8 cellular contexts compared by ENCODE assay signal in genomic region chr11:118927554-118928107, GRCh38. TPM values are rescaled to one million over a fixed set of nuclear protein-coding genes. Genes with fewer than 3 reads are reported as not detected.
DNase-seq lines count a peak whose midpoint lies in the region; ATAC-seq and TF ChIP-seq lines count a peak whose summit lies in the region.

No MANE protein-coding gene starts in this region.

- 4% methylated on average over 7 of the region's 7 CpGs for WGBS in prostate gland

- no peaks in the 10 kb centered on the region for H3K9me3 Mint-ChIP-seq in CD8-positive, alpha-beta T cell

- no peak overlapping the region for H3K4me3 ChIP-seq in CD8-positive, alpha-beta T cell (ENCODE audit: low read depth, low read length)
- H3K4me3 ChIP-seq in Panc1 (ENCODE audit: low read depth in 2 of 2, low read length in 2 of 2) (peak overlapping the region; percentile 68 to 72), prostate gland (no peak overlapping the region)

- peaks cover 36% of the 10 kb centered on the region for H3K36me3 Mint-ChIP-seq in CD8-positive, alpha-beta T cell

- POLR2A ChIA-PET in CD8-positive, alpha-beta T cell (lab: Charles Lee), result interaction anchor here (1.3 to 6.0 kb wide), 7 partner anchors 12 to 138 kb away, joined by 3 to 201 read pairs (median 8); partner anchors contain the start of genes DDX6 and UPK2
- POLR2A ChIA-PET in Panc1 (lab: Charles Lee), result no interaction called here

- intact Hi-C loops in CD8-positive, alpha-beta T cell (cut with DNase I, micrococcal nuclease), result loop anchor here (1.0 to 5.0 kb wide), 8 partner anchors 13 to 620 kb away; partner anchors contain the start of genes DDX6 (in 2 of the 2), KMT2A (in 1 of the 2), RPS25 (in 1 of the 2) and TRAPPC4 (in 1 of the 2)
- intact Hi-C loops in Panc1 (cut with micrococcal nuclease; ENCODE audit: unreplicated experiment), result loop anchor here (1.0 kb wide), 1 partner anchor 20 kb away; no protein-coding TSS in a partner anchor
- intact Hi-C loops in prostate gland (cut with DNase I), result no loop called here

- peak overlapping the region; percentile 96 for H3K4me3 Mint-ChIP-seq in CD8-positive, alpha-beta T cell

- peaks cover 29% of the 10 kb centered on the region for H3K4me1 ChIP-seq in CD8-positive, alpha-beta T cell (ENCODE audit: insufficient read depth, low read length)
- H3K4me1 ChIP-seq in Panc1 (ENCODE audit: control insufficient read depth, insufficient read depth, low read length), result peaks cover 25% of the 10 kb centered on the region
- peaks cover 19% of the 10 kb centered on the region for H3K4me1 ChIP-seq in prostate gland (replicated peaks)

- no TSS peak for BruUV-seq in Panc1 (replicated peaks; lab: Mats Ljungman, UMichigan)

- DNase-seq in CD8-positive, alpha-beta T cell, result no peak
- no peak for DNase-seq in Panc1 (ENCODE audit: low read depth, low spot score)
- DNase-seq in epithelial cell of prostate (ENCODE audit: low read depth, low spot score), result no peak
- DNase-seq in prostate gland (ENCODE audit: low spot score), result no peak
- DNase-seq in activated CD8-positive, alpha-beta memory T cell treated with anti-CD3 and anti-CD28 coated beads for 24 hours, result no peak
- DNase-seq in dedifferentiated amniotic fluid mesenchymal stem cell (ENCODE audit: extremely low spot score), result no peak

- TF ChIP-seq CTCF in CD8-positive, alpha-beta T cell (IDR thresholded peaks at IDR 0.05), result no peak
- no peak for TF ChIP-seq CTCF in Panc1 (IDR thresholded peaks at IDR 0.05)
- TF ChIP-seq CTCF in prostate gland (IDR thresholded peaks at IDR 0.05), result no peak

- no peaks in the 10 kb centered on the region for H3K9me3 ChIP-seq in CD8-positive, alpha-beta T cell (ENCODE audit: low read length)
- no peaks in the 10 kb centered on the region for H3K9me3 ChIP-seq in Panc1 (ENCODE audit: control insufficient read depth, insufficient read depth, low read depth, low read length)
- no peaks in the 10 kb centered on the region for H3K9me3 ChIP-seq in prostate gland

- ATAC-seq in CD8-positive, alpha-beta T cell, result no peak
- ATAC-seq in Panc1 (no peak), HG02759 (IDR thresholded peaks at IDR 0.05; ENCODE audit: unreplicated experiment) (no peak), HG03039 (IDR thresholded peaks at IDR 0.05; ENCODE audit: unreplicated experiment) (no peak)

- H3K36me3 ChIP-seq in CD8-positive, alpha-beta T cell (ENCODE audit: insufficient read depth, low read length), result no peaks in the 10 kb centered on the region
- H3K36me3 ChIP-seq in Panc1 (ENCODE audit: control insufficient read depth, insufficient read depth, low read length), result no peaks in the 10 kb centered on the region
- H3K36me3 ChIP-seq in prostate gland, result no peaks in the 10 kb centered on the region

- in situ Hi-C loops in Panc1 (cut with HindIII; ENCODE audit: low pct_unique_long_range_greater_than_20kb, low sequenced_read_pairs), result no loop called here

- TF ChIP-seq POLR2A in prostate gland (IDR thresholded peaks at IDR 0.05), result no peak

- H3K27ac Mint-ChIP-seq in CD8-positive, alpha-beta T cell, result peak overlapping the region; percentile 98

- H3K27me3 ChIP-seq in CD8-positive, alpha-beta T cell (ENCODE audit: insufficient read depth, low read length), result no peaks in the 10 kb centered on the region
- H3K27me3 ChIP-seq in Panc1 (ENCODE audit: control insufficient read depth, insufficient read depth, low read length) (no peaks in the 10 kb centered on the region), prostate gland (replicated peaks; ENCODE audit: insufficient read depth) (no peaks in the 10 kb centered on the region)

- H3K27ac ChIP-seq in CD8-positive, alpha-beta T cell (ENCODE audit: low read depth, low read length), result peak overlapping the region; percentile 88
- H3K27ac ChIP-seq in Panc1 (ENCODE audit: low read length) (peak overlapping the region; percentile 97), epithelial cell of prostate (peak overlapping the region; percentile 100), prostate gland (peak overlapping the region; percentile 100)

- peaks cover 43% of the 10 kb centered on the region for H3K4me1 Mint-ChIP-seq in CD8-positive, alpha-beta T cell (ENCODE audit: low read depth)

- no peaks in the 10 kb centered on the region for H3K27me3 Mint-ChIP-seq in CD8-positive, alpha-beta T cell (ENCODE audit: low read depth)

- CTCF ChIA-PET in CD8-positive, alpha-beta T cell (lab: Charles Lee), result interaction anchor here (0.6 to 7.8 kb wide), 12 partner anchors 14 to 268 kb away, joined by 3 to 82 read pairs (median 9); partner anchors contain the start of genes DDX6 and UPK2
- CTCF ChIA-PET in Panc1 (lab: Charles Lee), result interaction anchor here (0.6 to 1.4 kb wide), 4 partner anchors 18 to 242 kb away, joined by 4 to 6 read pairs (median 5); no protein-coding TSS in a partner anchor

RNA-seq across cellular contexts. Expression of gene BCL9L, which starts 1.9 kb away (rescaled TPM):
- 100 to 1,000 TPM; 437 to 439 TPM for total RNA-seq in CD8-positive, alpha-beta T cell
- total RNA-seq in Panc1 (2021; ENCODE audit: unreplicated experiment), result 234 TPM
- 207 TPM for polyA plus RNA-seq in Panc1 (2012; ENCODE audit: insufficient read length)
- total RNA-seq in prostate gland, result 10 to 100 TPM; 46.6 to 56.8 TPM

RNA-seq across cellular contexts. Expression of gene UPK2, which starts 28.5 kb away (rescaled TPM):
- total RNA-seq in CD8-positive, alpha-beta T cell, result not detected
- total RNA-seq in Panc1 (2021; ENCODE audit: unreplicated experiment) (0.92 TPM), prostate gland (not detected)
- polyA plus RNA-seq in Panc1 (2012; ENCODE audit: insufficient read length), result 4.6 TPM

RNA-seq across cellular contexts. Expression of gene FOXR1, which starts 43.9 kb away (rescaled TPM):
- not detected for total RNA-seq in CD8-positive, alpha-beta T cell
- total RNA-seq in Panc1 (2021; ENCODE audit: unreplicated experiment) (not detected), prostate gland (1 to 10 TPM in 1 of 2 donors, not detected in 1; 1.8 TPM)
- polyA plus RNA-seq in Panc1 (2012; ENCODE audit: insufficient read length), result not detected

RNA-seq across cellular contexts. Expression of gene CXCR5, which starts 43.9 kb away (rescaled TPM):
- 1 to 10 TPM; 7.6 to 8.0 TPM for total RNA-seq in CD8-positive, alpha-beta T cell
- total RNA-seq in Panc1 (2021; ENCODE audit: unreplicated experiment) (not detected), prostate gland (under 1 TPM in 1 of 2 donors, not detected in 1; 0.17 TPM)
- not detected for polyA plus RNA-seq in Panc1 (2012; ENCODE audit: insufficient read length)

Comparison
In these comparisons a context has a peak if more than half of its experiments do, and no peak if none do; other contexts are left out.
1. H3K4me3 ChIP-seq: peak in Panc1 (2 of 2); none in CD8-positive, alpha-beta T cell (single experiment) and prostate gland (0 of 2).
2. Peak in every context shown above with its lines, with median percentiles within 50 percentile points of each other: H3K27ac ChIP-seq.